ENCODE assay signal across 10 cellular contexts in the genomic region with DNA sequence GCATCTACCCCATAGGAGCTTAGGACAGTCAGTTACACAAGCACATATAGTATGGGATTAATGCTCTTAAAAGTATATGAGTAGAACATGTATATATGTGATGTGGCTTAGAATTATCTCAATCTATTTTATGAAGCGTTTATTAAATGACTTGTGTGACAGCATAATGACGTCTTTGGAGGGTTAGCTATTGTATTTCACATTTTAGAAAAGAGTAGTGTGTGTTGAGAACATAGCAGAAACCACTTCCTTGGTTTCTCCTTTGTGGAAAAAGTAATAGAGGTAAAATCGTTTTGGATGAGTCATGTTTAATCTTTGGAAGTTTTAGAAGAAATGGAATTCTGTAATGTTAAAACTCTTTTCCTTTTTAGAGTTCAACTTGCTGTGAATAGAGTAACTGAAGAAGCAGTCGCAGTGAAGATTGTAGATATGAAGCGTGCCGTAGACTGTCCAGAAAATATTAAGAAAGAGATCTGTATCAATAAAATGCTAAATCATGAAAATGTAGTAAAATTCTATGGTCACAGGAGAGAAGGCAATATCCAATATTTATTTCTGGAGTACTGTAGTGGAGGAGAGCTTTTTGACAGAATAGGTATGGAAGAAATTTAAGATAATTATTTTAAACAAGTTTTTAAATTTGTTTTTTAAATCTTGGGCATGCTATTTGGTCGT. TPM values are rescaled to one million over a fixed set of nuclear protein-coding genes. Genes with fewer than 3 reads are reported as not detected.
DNase-seq lines count a peak whose midpoint lies in the region; ATAC-seq, FAIRE-seq and TF ChIP-seq lines count a peak whose summit lies in the region.
"Had no signal": no experiment of that assay in that cellular context is flagged by ENCODE, and none has a peak within 500 bp of the region (broad histone marks: within the 10 kb centered on the region; RNA-seq: fewer than 3 reads in every experiment).

No MANE protein-coding gene starts in this region.

- H3K36me3 ChIP-seq in bronchial epithelial cell (ENCODE audit: control insufficient read depth, insufficient read depth, low read length), result no peaks in the 10 kb centered on the region

- peak overlapping the region; percentile 72 for H3K4me3 ChIP-seq in bronchial epithelial cell (ENCODE audit: low read depth, low read length)
- H3K4me3 ChIP-seq: lung had no signal

- no peak for FAIRE-seq in bronchial epithelial cell (lab: Jason Lieb, UNC)

- TF ChIP-seq CTCF in bronchial epithelial cell (IDR thresholded peaks at IDR 0.05; ENCODE audit: insufficient read depth, low read length, severe bottlenecking), result no peak

- peaks cover 8 to 21% (median 18%) of the 10 kb centered on the region in 4 donors for H3K4me1 Mint-ChIP-seq in naive thymus-derived CD8-positive, alpha-beta T cell

- no peak for ATAC-seq in naive thymus-derived CD8-positive, alpha-beta T cell

- POLR2A ChIA-PET in naive thymus-derived CD8-positive, alpha-beta T cell (lab: Charles Lee), result interaction anchor here (2.5 kb wide), 1 partner anchor 35 kb away, joined by 32 read pairs; the partner anchor contains the start of gene STT3A

- peak overlapping the region in 3 of 10 donors; percentile 9 to 34 (median 33) for H3K27ac Mint-ChIP-seq in naive thymus-derived CD8-positive, alpha-beta T cell

- no peaks in the 10 kb centered on the region for H3K9me3 Mint-ChIP-seq in naive thymus-derived CD8-positive, alpha-beta T cell

- no peaks in the 10 kb centered on the region for H3K27me3 ChIP-seq in bronchial epithelial cell (ENCODE audit: control insufficient read depth, insufficient read depth, low read length)

- H3K4me3 Mint-ChIP-seq in naive thymus-derived CD8-positive, alpha-beta T cell, result peak overlapping the region in 9 of 10 donors; percentile 22 to 98 (median 96)

- peaks cover 0 to 4% (median 0%) of the 10 kb centered on the region in 5 donors for H3K27me3 Mint-ChIP-seq in naive thymus-derived CD8-positive, alpha-beta T cell

- H3K36me3 Mint-ChIP-seq in naive thymus-derived CD8-positive, alpha-beta T cell, result peaks cover 0 to 1% (median 0%) of the 10 kb centered on the region in 3 donors

- DNase-seq in EL, result peak; percentile 13
- DNase-seq in M059J (ENCODE audit: low read depth), result peak; percentile 40
- DNase-seq in bronchial epithelial cell (ENCODE audit: low read depth), result peak; percentile 23
- no peak for DNase-seq in naive thymus-derived CD8-positive, alpha-beta T cell
- DNase-seq in nucleus accumbens (lab: John Stamatoyannopoulos, UW), result no peak
- no peak for DNase-seq in NCI-H345 (lab: John Stamatoyannopoulos, UW)
- no peak for DNase-seq in SIG-M5 treated with dmso at 0.1 percent for 504 hours (lab: John Stamatoyannopoulos, UW; ENCODE audit: unreplicated experiment)
- no peak for DNase-seq in activated CD4-positive, CD25-positive, alpha-beta regulatory T cell (lab: John Stamatoyannopoulos, UW)

RNA-seq across cellular contexts. Expression of gene CHEK1, which starts 2.4 kb away (rescaled TPM):
- 42.9 and 46.3 TPM in 2 replicates for total RNA-seq in M059J (2014; rRNA removed; shearing (Covaris generic))
- total RNA-seq in bronchial epithelial cell, result 4.6 and 4.7 TPM in 2 replicates
- total RNA-seq in naive thymus-derived CD8-positive, alpha-beta T cell, result 1 to 10 TPM; 2.0 to 2.1 TPM
- polyA plus RNA-seq in naive thymus-derived CD8-positive, alpha-beta T cell, result 1 to 10 TPM; 1.0 to 2.1 (median 1.3) TPM

RNA-seq across cellular contexts. Expression of gene STT3A, which starts 34.7 kb away (rescaled TPM):
- 421 and 482 TPM in 2 replicates for total RNA-seq in M059J (2014; rRNA removed; shearing (Covaris generic))
- 124 and 167 TPM in 2 replicates for total RNA-seq in bronchial epithelial cell
- total RNA-seq in naive thymus-derived CD8-positive, alpha-beta T cell, result 10 to 100 TPM; 57.0 to 64.5 TPM
- 10 to 100 TPM; 36.8 to 53.4 (median 40.1) TPM for polyA plus RNA-seq in naive thymus-derived CD8-positive, alpha-beta T cell

RNA-seq across cellular contexts. Expression of gene ACRV1, which starts 53.3 kb away (rescaled TPM):
- not detected in 2 replicates for total RNA-seq in M059J (2014; rRNA removed; shearing (Covaris generic))
- not detected in 2 replicates for total RNA-seq in bronchial epithelial cell
- total RNA-seq in naive thymus-derived CD8-positive, alpha-beta T cell, result not detected
- polyA plus RNA-seq in naive thymus-derived CD8-positive, alpha-beta T cell, result not detected
- total RNA-seq: lung had no signal
- polyA plus RNA-seq: adipose tissue, lung had no signal

RNA-seq across cellular contexts. Expression of gene EI24, which starts 58.1 kb away (rescaled TPM):
- total RNA-seq in M059J (2014; rRNA removed; shearing (Covaris generic)), result 108 and 118 TPM in 2 replicates
- 148 and 179 TPM in 2 replicates for total RNA-seq in bronchial epithelial cell
- 10 to 100 TPM; 34.6 to 39.4 TPM for total RNA-seq in naive thymus-derived CD8-positive, alpha-beta T cell
- polyA plus RNA-seq in naive thymus-derived CD8-positive, alpha-beta T cell, result 10 to 100 TPM; 56.0 to 84.4 (median 74.0) TPM

Comparison
In these comparisons a context has a peak if more than half of its experiments do, and no peak if none do; other contexts are left out.
1. DNase-seq: peak in EL (single experiment), M059J (single experiment) and bronchial epithelial cell (single experiment); none in naive thymus-derived CD8-positive, alpha-beta T cell (0 of 10), nucleus accumbens (0 of 56), NCI-H345 (single experiment), SIG-M5 treated with dmso at 0.1 percent for 504 hours (single experiment) and activated CD4-positive, CD25-positive, alpha-beta regulatory T cell (0 of 4).